Comparison of ENCODE assay signal across 17 cellular contexts in the genomic region with DNA sequence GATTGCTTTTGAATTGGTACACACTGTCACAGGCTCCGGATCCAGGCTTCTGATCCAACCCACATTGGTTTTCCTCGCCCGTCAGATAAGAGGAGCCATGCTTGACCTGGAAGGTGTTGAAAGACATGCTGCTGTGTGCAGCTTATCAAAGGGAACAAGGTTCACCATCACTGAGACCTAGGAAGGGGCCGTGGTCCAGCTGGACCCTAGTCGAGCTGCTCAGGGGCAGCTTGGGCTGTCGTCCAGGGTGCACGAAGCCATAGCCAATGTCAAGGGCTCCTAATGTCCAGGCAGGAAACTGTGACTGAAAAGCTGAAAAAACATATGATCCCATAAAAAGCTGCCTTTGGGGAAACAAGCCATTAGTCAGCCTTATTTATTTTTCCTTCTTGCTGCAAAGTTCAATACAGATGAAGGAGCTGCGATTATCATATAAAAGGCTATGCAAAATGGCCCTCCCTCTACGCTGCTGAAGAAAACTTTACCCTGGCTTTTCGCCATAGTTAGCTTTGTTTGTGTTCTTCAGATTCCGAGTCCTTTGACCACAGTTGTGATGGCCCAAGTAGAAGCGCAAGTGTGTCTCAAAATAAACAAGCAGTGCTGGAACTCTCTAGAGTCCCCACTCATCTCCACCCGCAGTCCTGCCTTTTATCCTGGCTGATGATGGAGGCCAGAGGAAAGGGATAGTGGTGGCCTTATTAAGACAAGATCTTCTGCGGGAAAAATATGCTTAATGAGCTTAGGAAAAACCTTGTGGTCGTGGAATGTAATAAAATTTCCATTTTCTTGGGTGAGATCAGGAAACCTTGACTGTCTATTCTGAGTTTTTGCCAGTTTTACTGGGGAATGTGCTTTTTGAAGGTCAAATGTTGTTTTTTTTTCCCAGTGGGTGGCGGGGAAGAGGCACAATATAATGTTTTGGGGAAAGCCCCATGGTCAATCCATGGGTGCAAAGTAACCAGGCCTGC.
DNase-seq lines count a peak whose midpoint lies in the region; ATAC-seq and TF ChIP-seq lines count a peak whose summit lies in the region.
"Had no signal": no experiment of that assay in that cellular context is flagged by ENCODE, and none has a peak within 500 bp of the region (broad histone marks: within the 10 kb centered on the region; RNA-seq: fewer than 3 reads in every experiment).

No MANE protein-coding gene starts in this region.

- H3K36me3 ChIP-seq in fibroblast of lung (ENCODE audit: control insufficient read depth, insufficient read depth, low read length) = no peaks in the 10 kb centered on the region
- no peaks in the 10 kb centered on the region for H3K36me3 ChIP-seq in aorta (ENCODE audit: control insufficient read depth in 1 of 2, insufficient read depth in 2 of 2, low read length in 1 of 2)
- H3K36me3 ChIP-seq: BLaER1 treated with 17β-estradiol and CSF1 and Interleukin-3, amounts not matched to agents 10 nM and 100 nM had no signal

- DNase-seq in SHP77 treated with DMSO at 0.1 percent for 48 hours (lab: John Stamatoyannopoulos, UW) (peak; percentile 11), SHP77 (lab: John Stamatoyannopoulos, UW) (no peak), fibroblast of lung (ENCODE audit: low read depth in 2 of 2) (peak; percentile 31 to 71), lung microvascular endothelial cell (ENCODE audit: low read depth in 2 of 2) (peak; percentile 8 to 96), aorta (no peak), KG1 (lab: John Stamatoyannopoulos, UW) (no peak), amniotic stem cell (lab: John Stamatoyannopoulos, UW) (no peak), NCI-H345 (lab: John Stamatoyannopoulos, UW) (no peak)
- DNase-seq: activated effector memory CD4-positive, alpha-beta T cell treated with Interleukin-2 at 50 U/mL for 16 hours; head of caudate nucleus; HFFc6; kidney glomerular epithelial cell; occipital lobe had no signal

- H3K4me3 ChIP-seq in fibroblast of lung (replicated peaks in 1 of 4; ENCODE audit: control extremely low read depth in 1 of 4, insufficient read depth in 1 of 4, low read depth in 3 of 4, low read length in 4 of 4) (no peak overlapping the region), aorta (ENCODE audit: low read length in 2 of 2) (no peak overlapping the region)
- H3K4me3 ChIP-seq: BLaER1 treated with 17β-estradiol and CSF1 and Interleukin-3, amounts not matched to agents 10 nM and 100 nM; smooth muscle cell had no signal

- intact Hi-C loops in aorta (cut with DNase I) = loop anchor here in 1 of 2 donors (10.0 kb wide), 1 partner anchor 116 kb away; a partner anchor contains a TSS

- no peaks in the 10 kb centered on the region for H3K9me3 ChIP-seq in fibroblast of lung (ENCODE audit: control insufficient read depth, insufficient read depth, low read depth, low read length)
- H3K9me3 ChIP-seq in aorta (ENCODE audit: control insufficient read depth, low read length) = no peaks in the 10 kb centered on the region

- H3K27me3 ChIP-seq in fibroblast of lung (ENCODE audit: control insufficient read depth, insufficient read depth, low read length) (no peaks in the 10 kb centered on the region), aorta (ENCODE audit: control insufficient read depth in 1 of 2, insufficient read depth in 2 of 2, low read length in 1 of 2) (no peaks in the 10 kb centered on the region)
- H3K27me3 ChIP-seq: BLaER1 treated with 17β-estradiol and CSF1 and Interleukin-3, amounts not matched to agents 10 nM and 100 nM had no signal

- peak overlapping the region; percentile 20 for H2AFZ ChIP-seq in fibroblast of lung (ENCODE audit: low read length)

- 21% methylated on average over 16 of the region's 16 CpGs for WGBS in aorta, 2 donors

- no peaks in the 10 kb centered on the region for H3K79me2 ChIP-seq in fibroblast of lung (ENCODE audit: control insufficient read depth, insufficient read depth, low read length)

- no peaks in the 10 kb centered on the region for H4K20me1 ChIP-seq in fibroblast of lung (ENCODE audit: control insufficient read depth, extremely low read depth, insufficient read depth, low read length)
- H4K20me1 ChIP-seq: BLaER1 treated with 17β-estradiol and CSF1 and Interleukin-3, amounts not matched to agents 10 nM and 100 nM had no signal

- no peak for TF ChIP-seq CTCF in fibroblast of lung (conservative IDR thresholded peaks at IDR 0.05 in 1 of 2, IDR thresholded peaks at IDR 0.05 in 1 of 2; ENCODE audit: low read depth in 1 of 2, low read length in 2 of 2)

- H3K27ac ChIP-seq in fibroblast of lung (ENCODE audit: insufficient read depth, low read length) (no peak overlapping the region), aorta (ENCODE audit: low read depth in 1 of 2, low read length in 2 of 2) (no peak overlapping the region)
- H3K27ac ChIP-seq: 22Rv1; BLaER1 treated with 17β-estradiol and CSF1 and Interleukin-3, amounts not matched to agents 10 nM and 100 nM had no signal

- no peak overlapping the region for H3K9ac ChIP-seq in fibroblast of lung (ENCODE audit: insufficient read depth, low read length)
- H3K9ac ChIP-seq: BLaER1 treated with 17β-estradiol and CSF1 and Interleukin-3, amounts not matched to agents 10 nM and 100 nM had no signal

- peak; percentile 52 for ATAC-seq in aorta (ENCODE audit: low FRiP score)
- ATAC-seq: activated CD4-positive, CD25-positive, alpha-beta regulatory T cell treated with anti-CD3 and anti-CD28 coated beads, Interleukin-2, amount 50 U/mL, for 24 hours had no signal

- H3K4me1 ChIP-seq in fibroblast of lung (ENCODE audit: control insufficient read depth, extremely low read depth, insufficient read depth, low read length) (peaks cover 5% of the 10 kb centered on the region), aorta (ENCODE audit: control insufficient read depth in 1 of 2, insufficient read depth in 2 of 2, low read length in 2 of 2) (peaks cover 0 to 4% of the 10 kb centered on the region in 2 donors)

- no peak overlapping the region for H3K4me2 ChIP-seq in fibroblast of lung (ENCODE audit: extremely low read depth, insufficient read depth, low read length)
- H3K4me2 ChIP-seq: BLaER1 treated with 17β-estradiol and CSF1 and Interleukin-3, amounts not matched to agents 10 nM and 100 nM; smooth muscle cell had no signal

Comparison
In these comparisons a context has a peak if more than half of its experiments do, and no peak if none do; other contexts are left out.
1. DNase-seq: peak in SHP77 treated with DMSO at 0.1 percent for 48 hours (single experiment), fibroblast of lung (2 of 2) and lung microvascular endothelial cell (2 of 2); none in SHP77 (0 of 2), aorta (0 of 2), KG1 (single experiment), amniotic stem cell (single experiment) and NCI-H345 (single experiment).